ENCODE assay signal across 17 cellular contexts in the genomic region with DNA sequence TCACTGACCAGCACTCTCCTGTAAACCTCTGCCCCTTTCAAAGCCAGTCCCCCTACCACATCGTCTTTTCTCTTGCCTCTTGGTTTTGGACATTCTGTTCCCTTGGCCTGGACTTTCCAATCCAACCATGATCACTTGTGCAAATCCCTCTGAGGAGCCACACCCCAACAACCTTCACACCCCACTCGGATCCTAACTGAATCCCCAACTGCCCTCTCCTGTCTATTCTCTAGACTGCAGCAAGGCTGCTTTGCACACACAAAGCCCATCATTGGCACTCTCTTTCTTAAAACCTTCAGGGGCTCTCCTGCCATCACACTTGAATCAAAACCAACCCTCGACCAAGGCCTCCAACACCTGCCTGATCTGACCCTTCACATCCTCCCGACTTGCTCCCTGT.
DNase-seq lines count a peak whose midpoint lies in the region; ATAC-seq and TF ChIP-seq lines count a peak whose summit lies in the region.
"Had no signal": no experiment of that assay in that cellular context is flagged by ENCODE, and none has a peak within 500 bp of the region (broad histone marks: within the 10 kb centered on the region; RNA-seq: fewer than 3 reads in every experiment).

No MANE protein-coding gene starts in this region.

- no peaks in the 10 kb centered on the region for H3K36me3 ChIP-seq in cardiac muscle cell
- no peaks in the 10 kb centered on the region for H3K36me3 ChIP-seq in brain microvascular endothelial cell (replicated peaks)
- H3K36me3 ChIP-seq in osteoblast (ENCODE audit: insufficient read depth, low read length) = no peaks in the 10 kb centered on the region
- H3K36me3 ChIP-seq: HAP-1, SJSA1 had no signal

- DNase-seq in cardiac muscle cell (ENCODE audit: low read depth in 1 of 2, low spot score in 1 of 2) (peak in 1 of 2 donors; percentile 23), left cardiac atrium (no peak), brain microvascular endothelial cell (no peak), osteoblast (ENCODE audit: insufficient read length, low spot score, missing footprints) (no peak), left lobe of liver (ENCODE audit: low spot score) (no peak), HuH-7.5 (ENCODE audit: low spot score) (no peak), occipital lobe (lab: John Stamatoyannopoulos, UW) (no peak)
- DNase-seq: DMS 273 treated with DMSO at 0.1 percent for 48 hours, IMR-90, Karpas-422, NCI-H1105, NCI-H187, NCI-H526 treated with DMSO at 0.1 percent for 48 hours, PC-9 had no signal

- H3K4me1 ChIP-seq in cardiac muscle cell (ENCODE audit: low read depth) = no peaks in the 10 kb centered on the region
- H3K4me1 ChIP-seq in osteoblast (ENCODE audit: insufficient read depth, low read length) = no peaks in the 10 kb centered on the region
- H3K4me1 ChIP-seq: HAP-1, SJSA1 had no signal

- TF ChIP-seq CTCF in cardiac muscle cell (IDR thresholded peaks at IDR 0.05; ENCODE audit: low read depth, low read length) (peak; percentile 20), brain microvascular endothelial cell (IDR thresholded peaks at IDR 0.05; ENCODE audit: low read depth, low read length, missing control alignments) (peak; percentile 16), osteoblast (IDR thresholded peaks at IDR 0.05; ENCODE audit: extremely low read depth, low read depth, low read length) (peak; percentile 26)

- H3K27me3 ChIP-seq in cardiac muscle cell (no peaks in the 10 kb centered on the region), brain microvascular endothelial cell (replicated peaks) (no peaks in the 10 kb centered on the region), osteoblast (ENCODE audit: insufficient read depth, low read length) (no peaks in the 10 kb centered on the region)

- H3K4me2 ChIP-seq in osteoblast (ENCODE audit: insufficient read depth, low read length) = no peak overlapping the region
- H3K4me2 ChIP-seq: PC-9 had no signal

- ATAC-seq in left cardiac atrium (no peak), left lobe of liver (no peak)

- H3K9me3 ChIP-seq in cardiac muscle cell (ENCODE audit: low read depth) = no peaks in the 10 kb centered on the region
- H3K9me3 ChIP-seq in osteoblast (ENCODE audit: low read depth, low read length) = no peaks in the 10 kb centered on the region
- H3K9me3 ChIP-seq: HAP-1, SJSA1 had no signal

- no peak overlapping the region for H3K27ac ChIP-seq in cardiac muscle cell
- H3K27ac ChIP-seq in brain microvascular endothelial cell = no peak overlapping the region
- no peak overlapping the region for H3K27ac ChIP-seq in osteoblast (ENCODE audit: low read depth, low read length)
- H3K27ac ChIP-seq: C4-2B, PC-9, SJSA1 had no signal

- no peaks in the 10 kb centered on the region for H3K79me2 ChIP-seq in osteoblast (ENCODE audit: insufficient read depth, low read length)

- no peak overlapping the region for H3K4me3 ChIP-seq in cardiac muscle cell
- no peak overlapping the region for H3K4me3 ChIP-seq in brain microvascular endothelial cell (ENCODE audit: low read depth, low read length)
- no peak overlapping the region for H3K4me3 ChIP-seq in osteoblast (ENCODE audit: insufficient read depth, low read length)
- H3K4me3 ChIP-seq: HAP-1, PC-9, SJSA1 had no signal

- no peaks in the 10 kb centered on the region for H4K20me1 ChIP-seq in osteoblast (ENCODE audit: insufficient read depth, low read length)

- intact Hi-C loops in left cardiac atrium (cut with DNase I) = loop anchor here (5.0 to 10.0 kb wide), 3 partner anchors 281 to 1781 kb away; no protein-coding TSS in a partner anchor

- H2AFZ ChIP-seq in osteoblast (ENCODE audit: low read length) = no peak overlapping the region
- H2AFZ ChIP-seq: PC-9 had no signal

- in situ Hi-C loops in brain microvascular endothelial cell (cut with HindIII; ENCODE audit: low pct_ligation_motif_present, low sequenced_read_pairs) = no loop called here
